ENCODE assay signal across 22 cellular contexts in the genomic region with DNA sequence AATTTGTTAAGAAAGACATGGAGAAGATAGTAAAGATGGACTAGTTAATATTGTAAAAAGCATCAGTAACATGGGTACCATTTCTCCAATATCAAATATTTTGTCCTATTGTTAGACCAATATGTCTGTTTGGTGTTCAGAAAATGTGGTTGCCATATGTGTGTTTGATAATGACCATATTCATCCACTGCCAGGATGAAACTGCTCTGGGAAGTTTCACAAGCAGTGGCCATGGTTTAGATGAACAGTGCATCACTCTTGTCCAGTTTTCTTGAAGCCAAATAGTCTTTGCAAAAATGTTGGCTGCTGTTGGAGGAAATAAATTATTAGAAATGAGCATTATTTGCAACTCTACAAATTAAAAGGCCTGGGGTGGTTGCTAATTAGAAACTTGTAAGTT.
DNase-seq lines count a peak whose midpoint lies in the region; ATAC-seq, FAIRE-seq and TF ChIP-seq lines count a peak whose summit lies in the region.
"Had no signal": no experiment of that assay in that cellular context is flagged by ENCODE, and none has a peak within 500 bp of the region (broad histone marks: within the 10 kb centered on the region; RNA-seq: fewer than 3 reads in every experiment).

No MANE protein-coding gene starts in this region.

- no peak overlapping the region for H3K9ac ChIP-seq in endodermal cell (ENCODE audit: extremely low read depth, low read length, poor library complexity, severe bottlenecking)

- H3K27me3 ChIP-seq in endodermal cell (ENCODE audit: control insufficient read depth, insufficient read depth, low read length, poor library complexity, severe bottlenecking), result no peaks in the 10 kb centered on the region

- no peak overlapping the region for H3K4me3 Mint-ChIP-seq in type B pancreatic cell
- no peak overlapping the region for H3K4me3 Mint-ChIP-seq in endodermal cell
- H3K4me3 Mint-ChIP-seq: CD4-positive, alpha-beta T cell; HFFc6; IgD-negative memory B cell had no signal

- H3K27ac ChIP-seq in endodermal cell (ENCODE audit: low read depth, low read length), result no peak overlapping the region
- H3K27ac ChIP-seq: C4-2B had no signal

- H3K9me3 Mint-ChIP-seq in type B pancreatic cell (peaks cover 8% of the 10 kb centered on the region), endodermal cell (peaks cover 2% of the 10 kb centered on the region)
- H3K9me3 Mint-ChIP-seq: HFFc6, IgD-negative memory B cell had no signal

- H3K27me3 Mint-ChIP-seq in type B pancreatic cell (no peaks in the 10 kb centered on the region), endodermal cell (ENCODE audit: insufficient read depth) (no peaks in the 10 kb centered on the region)
- H3K27me3 Mint-ChIP-seq: CD4-positive, alpha-beta T cell; IgD-negative memory B cell had no signal

- ATAC-seq in HG02623 (IDR thresholded peaks at IDR 0.05; ENCODE audit: unreplicated experiment), result no peak
- ATAC-seq: GM12878, HCT116, HepG2 had no signal

- H3K9me3 ChIP-seq in endodermal cell (ENCODE audit: control insufficient read depth, low read length), result peaks cover under 1% of the 10 kb centered on the region
- H3K9me3 ChIP-seq: Caco-2 had no signal

- no peaks in the 10 kb centered on the region for H3K36me3 ChIP-seq in endodermal cell (ENCODE audit: control insufficient read depth, insufficient read depth, low read length)

- H3K36me3 Mint-ChIP-seq in type B pancreatic cell (no peaks in the 10 kb centered on the region), endodermal cell (ENCODE audit: low read depth) (no peaks in the 10 kb centered on the region)
- H3K36me3 Mint-ChIP-seq: IgD-negative memory B cell had no signal

- peaks cover 29% of the 10 kb centered on the region for H3K4me1 Mint-ChIP-seq in type B pancreatic cell (ENCODE audit: unreplicated experiment)
- H3K4me1 Mint-ChIP-seq in endodermal cell, result peaks cover 42% of the 10 kb centered on the region
- H3K4me1 Mint-ChIP-seq: IgD-negative memory B cell had no signal

- peak overlapping the region; percentile 10 for H3K27ac Mint-ChIP-seq in type B pancreatic cell
- no peak overlapping the region for H3K27ac Mint-ChIP-seq in endodermal cell
- H3K27ac Mint-ChIP-seq: CD4-positive, alpha-beta T cell; HFFc6 had no signal

- H3K4me1 ChIP-seq in endodermal cell (ENCODE audit: control insufficient read depth, insufficient read depth, low read length), result peaks cover 17% of the 10 kb centered on the region
- H3K4me1 ChIP-seq: Caco-2 had no signal

- peak; percentile 11 for FAIRE-seq in D721Med (lab: Jason Lieb, UNC)
- FAIRE-seq: A204.1, GM12878, HepG2 had no signal

- no peak overlapping the region for H3K4me3 ChIP-seq in fibroblast of mammary gland (ENCODE audit: control insufficient read depth, low read depth, low read length)
- H3K4me3 ChIP-seq in endodermal cell (ENCODE audit: low read length), result no peak overlapping the region
- H3K4me3 ChIP-seq: GM12878 had no signal

- TF ChIP-seq CTCF in D721Med (IDR thresholded peaks at IDR 0.05; ENCODE audit: insufficient read depth, missing control alignments) (no peak), fibroblast of mammary gland (conservative IDR thresholded peaks at IDR 0.05; ENCODE audit: control insufficient read depth, insufficient read depth, low read depth, low read length) (no peak), type B pancreatic cell (conservative IDR thresholded peaks at IDR 0.05) (no peak), endodermal cell (conservative IDR thresholded peaks at IDR 0.05) (no peak)

- no peak for DNase-seq in D721Med (ENCODE audit: insufficient read length, low spot score)
- DNase-seq in GM04503 (ENCODE audit: low read depth), result peak; percentile 8
- DNase-seq in fibroblast of mammary gland (ENCODE audit: low read depth), result peak; percentile 36
- DNase-seq in type B pancreatic cell (ENCODE audit: extremely low spot score, unreplicated experiment), result no peak
- DNase-seq in endodermal cell, result no peak
- no peak for DNase-seq in NCI-H146 treated with DMSO at 0.1 percent for 48 hours (lab: John Stamatoyannopoulos, UW; ENCODE audit: unreplicated experiment)
- DNase-seq: ACHN; AML-193; Caco-2; CD4-positive, alpha-beta T cell; DMS153; GDM1; GOT3; H7; HFFc6 had no signal

Comparison
In these comparisons a context has a peak if more than half of its experiments do, and no peak if none do; other contexts are left out.
1. DNase-seq: peak in GM04503 (single experiment) and fibroblast of mammary gland (single experiment); none in D721Med (single experiment), type B pancreatic cell (single experiment), endodermal cell (single experiment) and NCI-H146 treated with DMSO at 0.1 percent for 48 hours (single experiment).